ENCODE assay signal across 8 cellular contexts in the genomic region with DNA sequence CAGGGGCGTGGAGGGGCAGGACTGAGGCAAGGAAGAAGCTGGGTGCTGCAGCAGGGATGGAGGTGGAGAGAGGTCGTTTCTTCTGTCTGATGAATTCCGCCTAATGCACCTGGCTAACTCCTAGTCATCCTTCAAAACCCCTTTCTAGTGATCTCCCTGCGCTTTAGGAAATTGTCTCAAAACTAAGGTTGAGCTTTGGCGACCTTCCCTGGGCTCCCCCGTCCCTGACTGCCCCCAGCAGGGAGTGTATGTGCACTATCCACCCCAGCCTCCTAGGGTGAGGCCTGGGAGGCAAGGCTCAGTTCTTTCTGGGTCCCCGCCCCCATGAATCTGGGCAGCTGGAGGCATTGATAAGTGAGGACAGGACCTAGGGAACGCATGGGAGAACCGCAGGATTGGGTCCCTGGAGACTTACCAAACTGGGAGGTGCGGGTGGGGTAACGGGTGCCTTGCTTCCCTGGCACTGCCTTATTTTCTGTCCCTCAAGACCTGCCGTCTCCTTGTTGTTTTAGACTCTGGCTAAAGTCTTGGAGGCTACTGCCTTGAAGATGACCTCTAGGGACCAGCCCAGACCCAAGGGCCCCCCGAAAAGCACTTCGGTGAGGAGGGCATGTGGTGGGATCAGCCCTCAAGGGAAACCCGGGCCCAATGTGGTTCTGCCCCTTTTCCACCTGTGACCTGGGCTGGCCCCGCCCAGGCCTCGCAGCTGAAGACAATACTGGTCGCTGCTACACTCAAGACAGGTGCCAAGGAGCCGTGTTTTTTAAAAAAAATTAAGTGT. TPM values are rescaled to one million over a fixed set of nuclear protein-coding genes. Genes with fewer than 3 reads are reported as not detected.
DNase-seq lines count a peak whose midpoint lies in the region; ATAC-seq and TF ChIP-seq lines count a peak whose summit lies in the region.

No MANE protein-coding gene starts in this region.

- H3K4me3 ChIP-seq in iPS DF 6.9 (ENCODE audit: low read length) (peak overlapping the region; percentile 15; the same call in 1 of the 2 replicates), suprapubic skin (peak overlapping the region; percentile 49), aorta (ENCODE audit: low read length in 2 of 2) (no peak overlapping the region)

- no peak for TF ChIP-seq CTCF in suprapubic skin (IDR thresholded peaks at IDR 0.05)

- H3K4me3 Mint-ChIP-seq in T-helper 1 cell treated with Interleukin-12 subunit alpha and Interleukin-12 subunit beta and Interleukin-4 antibody, amounts not matched to agents 30 μg/mL and 1 μg/mL, for 36 hours: peak overlapping the region; percentile 89

- peaks cover 11% of the 10 kb centered on the region for H3K4me1 Mint-ChIP-seq in T-helper 1 cell treated with Interleukin-12 subunit alpha and Interleukin-12 subunit beta and Interleukin-4 antibody, amounts not matched to agents 30 μg/mL and 1 μg/mL, for 36 hours (ENCODE audit: low read depth)

- no peaks in the 10 kb centered on the region for H3K36me3 Mint-ChIP-seq in T-helper 1 cell treated with Interleukin-12 subunit alpha and Interleukin-12 subunit beta and Interleukin-4 antibody, amounts not matched to agents 30 μg/mL and 1 μg/mL, for 36 hours (ENCODE audit: low read depth)

- H3K9me3 Mint-ChIP-seq in T-helper 1 cell treated with Interleukin-12 subunit alpha and Interleukin-12 subunit beta and Interleukin-4 antibody, amounts not matched to agents 30 μg/mL and 1 μg/mL, for 36 hours: no peaks in the 10 kb centered on the region

- no CpG with 5 or more reads among the region's 19 CpGs for WGBS in iPS DF 6.9 (ENCODE audit: insufficient coverage, insufficient read length)
- WGBS in suprapubic skin: 51% methylated on average over 18 of the region's 19 CpGs
- WGBS in aorta, 2 donors: 68 to 72% methylated on average over 19 of the region's 19 CpGs

- H3K27ac ChIP-seq in iPS DF 6.9 (ENCODE audit: low read length): no peak overlapping the region
- peak overlapping the region; percentile 15 for H3K27ac ChIP-seq in suprapubic skin
- H3K27ac ChIP-seq in aorta (ENCODE audit: low read depth in 1 of 2, low read length in 2 of 2): no peak overlapping the region

- no peak for ATAC-seq in aorta (ENCODE audit: low FRiP score)

- no peaks in the 10 kb centered on the region for H3K9me3 ChIP-seq in iPS DF 6.9 (ENCODE audit: control insufficient read depth, insufficient read depth, low read length)
- no peaks in the 10 kb centered on the region for H3K9me3 ChIP-seq in suprapubic skin
- H3K9me3 ChIP-seq in aorta (ENCODE audit: control insufficient read depth, low read length): no peaks in the 10 kb centered on the region

- H3K36me3 ChIP-seq in iPS DF 6.9 (ENCODE audit: control insufficient read depth, insufficient read depth, low read length) (no peaks in the 10 kb centered on the region), suprapubic skin (no peaks in the 10 kb centered on the region), aorta (ENCODE audit: control insufficient read depth in 1 of 2, insufficient read depth in 2 of 2, low read length in 1 of 2) (no peaks in the 10 kb centered on the region)

- H3K27ac Mint-ChIP-seq in T-helper 1 cell treated with Interleukin-12 subunit alpha and Interleukin-12 subunit beta and Interleukin-4 antibody, amounts not matched to agents 30 μg/mL and 1 μg/mL, for 36 hours: peak overlapping the region; percentile 39

- H3K4me1 ChIP-seq in iPS DF 6.9 (ENCODE audit: control insufficient read depth, insufficient read depth, low read length): peaks cover 3% of the 10 kb centered on the region
- peaks cover 52% of the 10 kb centered on the region for H3K4me1 ChIP-seq in suprapubic skin
- no peaks in the 10 kb centered on the region for H3K4me1 ChIP-seq in aorta (ENCODE audit: control insufficient read depth in 1 of 2, insufficient read depth in 2 of 2, low read length in 2 of 2)

- in situ Hi-C loops in SK-MEL-5 (cut with HindIII; ENCODE audit: low pct_unique_long_range_greater_than_20kb, low sequenced_read_pairs): no loop called here

- no peak for TF ChIP-seq POLR2A in suprapubic skin (IDR thresholded peaks at IDR 0.05)

- TF ChIP-seq EP300 in suprapubic skin (IDR thresholded peaks at IDR 0.05): no peak

- DNase-seq in T-helper 1 cell: no peak
- peak; percentile 1 for DNase-seq in SK-MEL-5 (ENCODE audit: low read depth, low spot score)
- DNase-seq in iPS DF 6.9 (ENCODE audit: low read depth, low spot score): no peak
- DNase-seq in suprapubic skin (ENCODE audit: low spot score in 2 of 2): no peak
- no peak for DNase-seq in posterior cingulate gyrus
- DNase-seq in aorta: no peak
- no peak for DNase-seq in UCSD-AML1 (lab: John Stamatoyannopoulos, UW; ENCODE audit: unreplicated experiment)

- H3K27me3 Mint-ChIP-seq in T-helper 1 cell treated with Interleukin-12 subunit alpha and Interleukin-12 subunit beta and Interleukin-4 antibody, amounts not matched to agents 30 μg/mL and 1 μg/mL, for 36 hours (ENCODE audit: low read depth): peaks cover 11% of the 10 kb centered on the region

- H3K27me3 ChIP-seq in iPS DF 6.9 (ENCODE audit: control insufficient read depth, insufficient read depth, low read length) (no peaks in the 10 kb centered on the region), suprapubic skin (no peaks in the 10 kb centered on the region), aorta (ENCODE audit: control insufficient read depth in 1 of 2, insufficient read depth in 2 of 2, low read length in 1 of 2) (no peaks in the 10 kb centered on the region)

- intact Hi-C loops in posterior cingulate gyrus (cut with DNase I): loop anchor here (1.0 kb wide), 1 partner anchor 58 kb away; no protein-coding TSS in a partner anchor
- intact Hi-C loops in aorta (cut with DNase I): loop anchor here in 1 of 2 donors (2.0 kb wide), 1 partner anchor 57 kb away; no protein-coding TSS in a partner anchor

RNA-seq across cellular contexts. Expression of gene TLE6, which starts 0.5 kb away (rescaled TPM):
- total RNA-seq in SK-MEL-5 (2014; rRNA removed; shearing (Covaris generic)): 3.2 and 4.3 TPM in 2 replicates
- 0.90 and 3.2 TPM in 2 replicates for polyA plus RNA-seq in SK-MEL-5 (2015; cell fraction: cytosol; rRNA removed)
- 15.7 and 17.3 TPM in 2 replicates for polyA plus RNA-seq in SK-MEL-5 (2015; cell fraction: nucleus; rRNA removed)
- total RNA-seq in suprapubic skin: 1 to 10 TPM in 2 of 4 donors, under 1 TPM in 1, not detected in 1; 0.23 to 1.4 (median 1.3) TPM
- 1 to 10 TPM in 1 of 2 donors, under 1 TPM in 1; 0.65 to 3.5 TPM for total RNA-seq in aorta
- polyA plus RNA-seq in aorta: 10 to 100 TPM in 1 of 2 donors, 1 to 10 TPM in 1; 4.0 to 12.0 TPM

RNA-seq across cellular contexts. Expression of gene ZNF77, which starts 33.1 kb away (rescaled TPM):
- 2.3 and 3.5 TPM in 2 replicates for total RNA-seq in SK-MEL-5 (2014; rRNA removed; shearing (Covaris generic))
- 1.7 and 1.8 TPM in 2 replicates for polyA plus RNA-seq in SK-MEL-5 (2015; cell fraction: cytosol; rRNA removed)
- polyA plus RNA-seq in SK-MEL-5 (2015; cell fraction: nucleus; rRNA removed): 2.7 and 4.1 TPM in 2 replicates
- total RNA-seq in suprapubic skin: 1 to 10 TPM; 2.8 to 5.6 (median 3.9) TPM
- total RNA-seq in aorta: 1 to 10 TPM; 4.1 to 4.5 TPM
- 1 to 10 TPM; 1.3 to 3.1 TPM for polyA plus RNA-seq in aorta

RNA-seq across cellular contexts. Expression of gene TLE2, which starts 51.2 kb away (rescaled TPM):
- total RNA-seq in SK-MEL-5 (2014; rRNA removed; shearing (Covaris generic)): 2.2 and 6.1 TPM in 2 replicates
- 5.1 and 6.5 TPM in 2 replicates for polyA plus RNA-seq in SK-MEL-5 (2015; cell fraction: cytosol; rRNA removed)
- polyA plus RNA-seq in SK-MEL-5 (2015; cell fraction: nucleus; rRNA removed): 16.0 and 24.1 TPM in 2 replicates
- total RNA-seq in suprapubic skin (10 to 100 TPM; 18.2 to 35.6 (median 27.3) TPM), aorta (10 to 100 TPM; 32.9 to 54.8 TPM)
- polyA plus RNA-seq in aorta: 100 to 1,000 TPM in 1 of 2 donors, 10 to 100 TPM in 1; 32.7 to 127 TPM

Comparison
In these comparisons a context has a peak if more than half of its experiments do, and no peak if none do; other contexts are left out.
1. H3K4me3 ChIP-seq: peak in iPS DF 6.9 (single experiment) and suprapubic skin (single experiment); none in aorta (0 of 2).